8 cellular contexts compared by ENCODE assay signal in genomic region chr10:114684085-114684821, GRCh38.
DNase-seq lines count a peak whose midpoint lies in the region; ATAC-seq and TF ChIP-seq lines count a peak whose summit lies in the region.

No MANE protein-coding gene starts in this region.

- no peak for ATAC-seq in stimulated activated effector memory CD8-positive, alpha-beta T cell treated with anti-CD3 and anti-CD28 coated beads, Interleukin-12 subunit alpha, Interleukin-12 subunit beta, amount 100 ng/mL, for 72 hours
- no peak for ATAC-seq in HG03460 (IDR thresholded peaks at IDR 0.05; ENCODE audit: unreplicated experiment)

- peaks cover 54% of the 10 kb centered on the region for H3K4me1 Mint-ChIP-seq in nephron
- H3K4me1 Mint-ChIP-seq in stimulated activated effector memory CD8-positive, alpha-beta T cell treated with anti-CD3 and anti-CD28 coated beads, Interleukin-12 subunit alpha, Interleukin-12 subunit beta, amount 100 ng/mL, for 72 hours = no peaks in the 10 kb centered on the region

- no peak overlapping the region for H3K4me3 ChIP-seq in fibroblast of mammary gland (ENCODE audit: control insufficient read depth, low read depth, low read length)

- peaks cover 7% of the 10 kb centered on the region for H3K27me3 Mint-ChIP-seq in nephron (ENCODE audit: low read depth)

- DNase-seq in DMS 273 (lab: John Stamatoyannopoulos, UW; ENCODE audit: unreplicated experiment) = peak; percentile 67
- no peak for DNase-seq in DMS 273 treated with DMSO at 0.1 percent for 48 hours (lab: John Stamatoyannopoulos, UW)
- peak; percentile 16 for DNase-seq in fibroblast of mammary gland (ENCODE audit: low read depth)
- no peak for DNase-seq in iPS-NIHi7 (ENCODE audit: extremely low spot score)
- no peak for DNase-seq in stimulated activated effector memory CD8-positive, alpha-beta T cell treated with anti-CD3 and anti-CD28 coated beads, Interleukin-12 subunit alpha, Interleukin-12 subunit beta, amount 100 ng/mL, for 72 hours (ENCODE audit: low spot score in 2 of 2)
- DNase-seq in DMS114 treated with DMSO at 0.1 percent for 48 hours (lab: John Stamatoyannopoulos, UW; ENCODE audit: unreplicated experiment) = no peak

- H3K27ac Mint-ChIP-seq in nephron = peak overlapping the region; percentile 90 to 93 (median 91)
- no peak overlapping the region for H3K27ac Mint-ChIP-seq in stimulated activated effector memory CD8-positive, alpha-beta T cell treated with anti-CD3 and anti-CD28 coated beads, Interleukin-12 subunit alpha, Interleukin-12 subunit beta, amount 100 ng/mL, for 72 hours

- TF ChIP-seq CTCF in fibroblast of mammary gland (conservative IDR thresholded peaks at IDR 0.05; ENCODE audit: control insufficient read depth, insufficient read depth, low read depth, low read length) (no peak), nephron (IDR thresholded peaks at IDR 0.05; ENCODE audit: unreplicated experiment in 3 of 3) (no peak)

- no peaks in the 10 kb centered on the region for H3K36me3 Mint-ChIP-seq in nephron (ENCODE audit: low read depth)
- H3K36me3 Mint-ChIP-seq in stimulated activated effector memory CD8-positive, alpha-beta T cell treated with anti-CD3 and anti-CD28 coated beads, Interleukin-12 subunit alpha, Interleukin-12 subunit beta, amount 100 ng/mL, for 72 hours = no peaks in the 10 kb centered on the region

- H3K4me3 Mint-ChIP-seq in nephron = peak overlapping the region; percentile 15 to 56 (median 19)
- no peak overlapping the region for H3K4me3 Mint-ChIP-seq in stimulated activated effector memory CD8-positive, alpha-beta T cell treated with anti-CD3 and anti-CD28 coated beads, Interleukin-12 subunit alpha, Interleukin-12 subunit beta, amount 100 ng/mL, for 72 hours

- H3K9me3 Mint-ChIP-seq in nephron = no peaks in the 10 kb centered on the region
- no peaks in the 10 kb centered on the region for H3K9me3 Mint-ChIP-seq in stimulated activated effector memory CD8-positive, alpha-beta T cell treated with anti-CD3 and anti-CD28 coated beads, Interleukin-12 subunit alpha, Interleukin-12 subunit beta, amount 100 ng/mL, for 72 hours

Comparison
In these comparisons a context has a peak if more than half of its experiments do, and no peak if none do; other contexts are left out.
1. DNase-seq: peak in DMS 273 (single experiment) and fibroblast of mammary gland (single experiment); none in DMS 273 treated with DMSO at 0.1 percent for 48 hours (single experiment), iPS-NIHi7 (single experiment), stimulated activated effector memory CD8-positive, alpha-beta T cell treated with anti-CD3 and anti-CD28 coated beads, Interleukin-12 subunit alpha, Interleukin-12 subunit beta, amount 100 ng/mL, for 72 hours (0 of 2) and DMS114 treated with DMSO at 0.1 percent for 48 hours (single experiment).